1 cellular context compared by ENCODE assay signal in the genomic region with DNA sequence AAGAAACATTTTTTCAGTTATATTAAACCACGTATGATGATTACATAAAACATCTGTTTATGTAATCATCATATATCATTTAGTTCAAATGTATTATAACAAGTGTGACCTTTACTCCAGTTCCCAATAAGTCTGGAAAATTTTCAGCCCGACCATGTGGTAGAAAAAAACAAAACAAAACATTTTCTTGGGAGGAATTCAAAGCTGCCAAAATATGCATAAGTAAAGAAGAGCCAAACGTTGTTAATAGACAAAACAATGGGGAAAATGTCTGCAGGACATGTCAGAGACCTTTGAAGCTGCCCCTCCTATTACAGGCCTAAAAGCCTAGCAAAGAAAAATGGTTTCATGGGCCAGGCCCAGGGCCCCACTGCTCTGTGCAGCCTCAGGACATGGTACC.
TF ChIP-seq lines count a peak whose summit lies in the region.

No MANE protein-coding gene starts in this region.

TF ChIP-seq in IMR-90, 13 proteins besides CTCF, POLR2A, EP300 and RAD21 (continued from another document):
- TF ChIP-seq, protein P1, sequence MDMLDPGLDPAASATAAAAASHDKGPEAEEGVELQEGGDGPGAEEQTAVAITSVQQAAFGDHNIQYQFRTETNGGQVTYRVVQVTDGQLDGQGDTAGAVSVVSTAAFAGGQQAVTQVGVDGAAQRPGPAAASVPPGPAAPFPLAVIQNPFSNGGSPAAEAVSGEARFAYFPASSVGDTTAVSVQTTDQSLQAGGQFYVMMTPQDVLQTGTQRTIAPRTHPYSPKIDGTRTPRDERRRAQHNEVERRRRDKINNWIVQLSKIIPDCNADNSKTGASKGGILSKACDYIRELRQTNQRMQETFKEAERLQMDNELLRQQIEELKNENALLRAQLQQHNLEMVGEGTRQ (IDR thresholded peaks at IDR 0.05; ENCODE audit: low read depth, low read length): no peak
- TF ChIP-seq CHD1 (IDR thresholded peaks at IDR 0.05; ENCODE audit: low read depth, low read length) (no peak), MXI1 (IDR thresholded peaks at IDR 0.05; ENCODE audit: borderline replicate concordance, low read depth, low read length) (no peak), CEBPB (IDR thresholded peaks at IDR 0.05; ENCODE audit: low read depth, low read length) (no peak), RFX5 (IDR thresholded peaks at IDR 0.05; ENCODE audit: low read depth, low read length) (no peak), MAZ (IDR thresholded peaks at IDR 0.05; ENCODE audit: borderline replicate concordance, low read depth, low read length) (no peak)
